In genomic region chr3:126683506-126683905, GRCh38 we compare ENCODE assay signal across 15 cellular contexts. TPM values are rescaled to one million over a fixed set of nuclear protein-coding genes. Genes with fewer than 3 reads are reported as not detected.
A peak's percentile ranks its signal among the peaks of the same experiment; 100 is the strongest.
DNase-seq lines count a peak whose midpoint lies in the region; ATAC-seq and TF ChIP-seq lines count a peak whose summit lies in the region.
"Had no signal": no experiment of that assay in that cellular context is flagged by ENCODE, and none has a peak within 500 bp of the region (broad histone marks: within the 10 kb centered on the region; RNA-seq: fewer than 3 reads in every experiment).

No MANE protein-coding gene starts in this region.

- H3K4me1 ChIP-seq in mucosa of descending colon (ENCODE audit: low read depth) = no peaks in the 10 kb centered on the region
- H3K4me1 ChIP-seq: psoas muscle had no signal

- H3K36me3 ChIP-seq in mucosa of descending colon (ENCODE audit: low read depth) = no peaks in the 10 kb centered on the region
- H3K36me3 ChIP-seq: heart left ventricle had no signal

- no peak for ATAC-seq in mucosa of descending colon
- ATAC-seq in HG02571 (IDR thresholded peaks at IDR 0.05; ENCODE audit: unreplicated experiment) = no peak
- ATAC-seq: activated T-helper 17 cell treated with anti-CD3 and anti-CD28 coated beads, Interleukin-2, amount 50 U/mL, for 72 hours; heart left ventricle; left colon; psoas muscle had no signal

- no peaks in the 10 kb centered on the region for H3K9me3 ChIP-seq in mucosa of descending colon
- H3K9me3 ChIP-seq: heart left ventricle, psoas muscle had no signal

- DNase-seq in DMS53 treated with DMSO at 0.1 percent for 48 hours (lab: John Stamatoyannopoulos, UW; ENCODE audit: unreplicated experiment) = peak; percentile 57
- DNase-seq in NCI-H146 treated with DMSO at 0.1 percent for 48 hours (lab: John Stamatoyannopoulos, UW; ENCODE audit: unreplicated experiment) = peak; percentile 86
- peak; percentile 35 for DNase-seq in RPMI7951 (ENCODE audit: low read depth)
- peak; percentile 57 for DNase-seq in myocyte (ENCODE audit: low read depth)
- no peak for DNase-seq in NOMO-1 treated with dmso at 0.1 percent for 144 hours (lab: John Stamatoyannopoulos, UW; ENCODE audit: unreplicated experiment)
- no peak for DNase-seq in mucosa of descending colon
- DNase-seq: activated CD4-positive, alpha-beta memory T cell treated with anti-CD3 and anti-CD28 coated beads for 36 hours; amygdala; erythroblast; heart left ventricle; left colon; psoas muscle; stimulated activated CD4-positive, alpha-beta T cell treated with anti-CD3 and anti-CD28 coated beads, Interleukin-15, amount 100 ng/mL, for 24 hours had no signal

- no peak overlapping the region for H3K4me3 ChIP-seq in mucosa of descending colon
- H3K4me3 ChIP-seq: heart left ventricle, psoas muscle had no signal

- intact Hi-C loops in mucosa of descending colon (cut with DNase I, micrococcal nuclease) = no loop called here

- no peak for TF ChIP-seq CTCF in mucosa of descending colon (IDR thresholded peaks at IDR 0.05)

RNA-seq across cellular contexts. Expression of gene CHCHD6, which starts 20.5 kb away (rescaled TPM):
- total RNA-seq in RPMI7951 (2014; rRNA removed; shearing (Covaris generic)) = 18.7 and 23.0 TPM in 2 replicates
- 11.8 and 21.9 TPM in 2 replicates for total RNA-seq in myocyte
- 37.7 TPM for polyA plus RNA-seq in myocyte (2012)
- total RNA-seq in mucosa of descending colon = 1 to 10 TPM; 5.9 to 9.8 (median 6.5) TPM

RNA-seq across cellular contexts. Expression of gene TXNRD3, which starts 28.6 kb away (rescaled TPM):
- total RNA-seq in RPMI7951 (2014; rRNA removed; shearing (Covaris generic)) = 6.0 and 7.8 TPM in 2 replicates
- total RNA-seq in myocyte (9.8 and 12.9 TPM in 2 replicates), mucosa of descending colon (10 to 100 TPM in 1 of 3 donors, 1 to 10 TPM in 2; 4.5 to 11.4 (median 5.4) TPM)
- polyA plus RNA-seq in myocyte (2012) = 12.9 TPM

Comparison
In these comparisons a context has a peak if more than half of its experiments do, and no peak if none do; other contexts are left out.
1. DNase-seq: peak in DMS53 treated with DMSO at 0.1 percent for 48 hours (single experiment), NCI-H146 treated with DMSO at 0.1 percent for 48 hours (single experiment), RPMI7951 (single experiment) and myocyte (single experiment); none in NOMO-1 treated with dmso at 0.1 percent for 144 hours (single experiment) and mucosa of descending colon (0 of 3).